Comparison of ENCODE assay signal across 8 cellular contexts in the genomic region with DNA sequence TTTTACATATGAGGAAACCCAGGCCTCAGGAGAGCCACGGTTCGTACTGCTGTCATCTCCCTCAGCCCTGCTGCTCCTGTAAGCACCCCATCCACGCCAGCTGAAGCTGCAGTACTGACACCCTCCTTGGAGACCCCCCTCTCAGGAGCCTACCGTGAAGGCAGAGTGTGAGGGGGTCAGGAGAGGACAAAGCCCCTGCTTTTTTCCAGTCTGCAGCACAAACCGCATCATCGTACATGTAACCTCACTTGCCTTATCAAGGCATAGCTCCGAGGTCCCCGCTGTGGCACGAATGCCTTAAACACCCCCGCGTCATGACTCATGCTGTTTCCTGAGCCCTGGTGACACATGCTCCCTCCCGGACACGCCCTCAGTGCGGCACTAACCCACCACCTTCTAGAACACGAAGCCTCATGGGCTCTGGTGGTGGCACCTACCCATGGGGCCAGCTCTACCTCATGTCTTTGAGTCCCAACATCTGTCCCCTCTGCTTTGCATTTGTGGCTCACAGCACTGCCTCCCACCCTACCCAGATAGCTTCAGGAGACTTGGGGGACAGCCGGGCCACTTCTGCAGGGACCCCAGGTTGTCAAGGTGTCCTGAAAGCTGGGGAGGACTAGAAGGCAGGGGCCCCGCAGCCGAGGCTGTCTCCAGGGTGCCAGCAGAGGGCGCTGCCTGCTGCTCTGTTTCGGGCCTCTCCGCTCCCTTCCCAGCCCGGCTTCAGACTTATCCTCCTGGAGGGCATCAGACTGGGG. TPM values are rescaled to one million over a fixed set of nuclear protein-coding genes. Genes with fewer than 3 reads are reported as not detected.
DNase-seq lines count a peak whose midpoint lies in the region; ATAC-seq and TF ChIP-seq lines count a peak whose summit lies in the region.

No MANE protein-coding gene starts in this region.

- peak; percentile 85 for DNase-seq in DND-41
- peak; percentile 95 to 97 for DNase-seq in HL-60 (ENCODE audit: low read depth in 1 of 2, low spot score in 1 of 2)
- DNase-seq in activated naive CD4-positive, alpha-beta T cell treated with Interleukin-2 at 50 U/mL for 16 hours, result peak; percentile 97
- peak; percentile 71 to 90 for DNase-seq in cardiac muscle cell (ENCODE audit: low read depth in 1 of 2, low spot score in 1 of 2)
- peak; percentile 82 for DNase-seq in retinal pigment epithelial cell (ENCODE audit: low read depth)
- DNase-seq in aorta, result peak; percentile 91 to 95

- no peak overlapping the region for H3K4me2 ChIP-seq in DND-41 (ENCODE audit: insufficient read depth, low read length)

- H3K9me3 ChIP-seq in DND-41 (ENCODE audit: insufficient read depth, low read length, severe bottlenecking), result no peaks in the 10 kb centered on the region
- H3K9me3 ChIP-seq in cardiac muscle cell (ENCODE audit: low read depth), result no peaks in the 10 kb centered on the region
- no peaks in the 10 kb centered on the region for H3K9me3 ChIP-seq in aorta (ENCODE audit: control insufficient read depth, low read length)

- H3K27me3 ChIP-seq in DND-41 (ENCODE audit: insufficient read depth, low read length, poor library complexity) (no peaks in the 10 kb centered on the region), HL-60 (ENCODE audit: insufficient read depth, poor library complexity, severe bottlenecking) (no peaks in the 10 kb centered on the region), cardiac muscle cell (no peaks in the 10 kb centered on the region), aorta (ENCODE audit: control insufficient read depth in 1 of 2, insufficient read depth in 2 of 2, low read length in 1 of 2) (no peaks in the 10 kb centered on the region)

- WGBS in aorta, 2 donors, result 27 to 30% methylated on average over 22 of the region's 22 CpGs

- H2AFZ ChIP-seq in DND-41 (ENCODE audit: low read depth, low read length), result no peak overlapping the region

- H3K4me3 ChIP-seq in DND-41 (ENCODE audit: low read depth in 1 of 2, low read length in 2 of 2) (no peak overlapping the region), HL-60 (replicated peaks; ENCODE audit: insufficient read depth, low read length) (no peak overlapping the region), cardiac muscle cell (no peak overlapping the region), retinal pigment epithelial cell (ENCODE audit: low read length) (no peak overlapping the region), aorta (ENCODE audit: low read length in 2 of 2) (no peak overlapping the region)

- H4K20me1 ChIP-seq in DND-41 (ENCODE audit: insufficient read depth, low read length), result peaks cover 17% of the 10 kb centered on the region; the same call in 1 of the 2 replicates

- H3K27ac ChIP-seq in DND-41 (ENCODE audit: low read length) (peak overlapping the region; percentile 93), HL-60 (replicated peaks) (peak overlapping the region; percentile 99), cardiac muscle cell (no peak overlapping the region), aorta (ENCODE audit: low read depth in 1 of 2, low read length in 2 of 2) (peak overlapping the region in 1 of 2 donors; percentile 58)

- intact Hi-C loops in aorta (cut with DNase I), result no loop called here

- TF ChIP-seq CTCF in DND-41 (IDR thresholded peaks at IDR 0.05; ENCODE audit: borderline replicate concordance, extremely low read depth, low read length, poor library complexity, severe bottlenecking) (peak; percentile 84), HL-60 (IDR thresholded peaks at IDR 0.05; ENCODE audit: insufficient read depth, low read length) (peak; percentile 44), cardiac muscle cell (IDR thresholded peaks at IDR 0.05; ENCODE audit: low read depth, low read length) (peak; percentile 89), retinal pigment epithelial cell (conservative IDR thresholded peaks at IDR 0.05; ENCODE audit: low read depth, low read length) (peak; percentile 86)

- H3K36me3 ChIP-seq in DND-41 (ENCODE audit: insufficient read depth, low read length), result peaks cover 42% of the 10 kb centered on the region
- no peaks in the 10 kb centered on the region for H3K36me3 ChIP-seq in cardiac muscle cell
- H3K36me3 ChIP-seq in aorta (ENCODE audit: control insufficient read depth in 1 of 2, insufficient read depth in 2 of 2, low read length in 1 of 2), result no peaks in the 10 kb centered on the region

- H3K9ac ChIP-seq in DND-41 (ENCODE audit: low read depth, low read length), result no peak overlapping the region

- ATAC-seq in DND-41 (ENCODE audit: insufficient read depth, low read depth) (peak; percentile 41), SK-N-SH treated with all-trans-retinoic acid at 6 μM for 48 hours (peak; percentile 69), aorta (ENCODE audit: low FRiP score) (peak; percentile 30), HG03520 (IDR thresholded peaks at IDR 0.05; ENCODE audit: unreplicated experiment) (no peak)

- H3K79me2 ChIP-seq in DND-41 (ENCODE audit: insufficient read depth, low read length), result peaks cover 21% of the 10 kb centered on the region

- H3K4me1 ChIP-seq in DND-41 (ENCODE audit: insufficient read depth, low read length) (peaks cover 78% of the 10 kb centered on the region), cardiac muscle cell (ENCODE audit: low read depth) (peaks cover 7% of the 10 kb centered on the region), aorta (ENCODE audit: control insufficient read depth in 1 of 2, insufficient read depth in 2 of 2, low read length in 2 of 2) (no peaks in the 10 kb centered on the region)

TF ChIP-seq in SK-N-SH treated with all-trans-retinoic acid at 6 μM for 48 hours, 23 proteins besides CTCF, POLR2A, EP300 and RAD21 (continues in another document):
- TF ChIP-seq PPARA (CRISPR knock-in tag; IDR thresholded peaks at IDR 0.05; ENCODE audit: borderline replicate concordance) (no peak), OSR1 (CRISPR knock-in tag; IDR thresholded peaks at IDR 0.05) (no peak), GLIS3 (CRISPR knock-in tag; IDR thresholded peaks at IDR 0.05) (no peak), RARB (CRISPR knock-in tag; IDR thresholded peaks at IDR 0.05) (no peak), ESRRG (CRISPR knock-in tag; IDR thresholded peaks at IDR 0.05) (no peak), CSDC2 (CRISPR knock-in tag; IDR thresholded peaks at IDR 0.05) (no peak), ZFP30 (CRISPR knock-in tag; IDR thresholded peaks at IDR 0.05) (no peak), BACH2 (CRISPR knock-in tag; IDR thresholded peaks at IDR 0.05; ENCODE audit: borderline replicate concordance) (no peak), ZNF8 (CRISPR knock-in tag; IDR thresholded peaks at IDR 0.05) (no peak)
- TF ChIP-seq, protein P1, sequence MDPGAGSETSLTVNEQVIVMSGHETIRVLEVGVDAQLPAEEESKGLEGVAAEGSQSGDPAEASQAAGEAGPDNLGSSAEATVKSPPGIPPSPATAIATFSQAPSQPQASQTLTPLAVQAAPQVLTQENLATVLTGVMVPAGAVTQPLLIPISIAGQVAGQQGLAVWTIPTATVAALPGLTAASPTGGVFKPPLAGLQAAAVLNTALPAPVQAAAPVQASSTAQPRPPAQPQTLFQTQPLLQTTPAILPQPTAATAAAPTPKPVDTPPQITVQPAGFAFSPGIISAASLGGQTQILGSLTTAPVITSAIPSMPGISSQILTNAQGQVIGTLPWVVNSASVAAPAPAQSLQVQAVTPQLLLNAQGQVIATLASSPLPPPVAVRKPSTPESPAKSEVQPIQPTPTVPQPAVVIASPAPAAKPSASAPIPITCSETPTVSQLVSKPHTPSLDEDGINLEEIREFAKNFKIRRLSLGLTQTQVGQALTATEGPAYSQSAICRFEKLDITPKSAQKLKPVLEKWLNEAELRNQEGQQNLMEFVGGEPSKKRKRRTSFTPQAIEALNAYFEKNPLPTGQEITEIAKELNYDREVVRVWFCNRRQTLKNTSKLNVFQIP (CRISPR knock-in tag; IDR thresholded peaks at IDR 0.05; ENCODE audit: borderline replicate concordance, low read depth), result no peak
- TF ChIP-seq, protein P2, sequence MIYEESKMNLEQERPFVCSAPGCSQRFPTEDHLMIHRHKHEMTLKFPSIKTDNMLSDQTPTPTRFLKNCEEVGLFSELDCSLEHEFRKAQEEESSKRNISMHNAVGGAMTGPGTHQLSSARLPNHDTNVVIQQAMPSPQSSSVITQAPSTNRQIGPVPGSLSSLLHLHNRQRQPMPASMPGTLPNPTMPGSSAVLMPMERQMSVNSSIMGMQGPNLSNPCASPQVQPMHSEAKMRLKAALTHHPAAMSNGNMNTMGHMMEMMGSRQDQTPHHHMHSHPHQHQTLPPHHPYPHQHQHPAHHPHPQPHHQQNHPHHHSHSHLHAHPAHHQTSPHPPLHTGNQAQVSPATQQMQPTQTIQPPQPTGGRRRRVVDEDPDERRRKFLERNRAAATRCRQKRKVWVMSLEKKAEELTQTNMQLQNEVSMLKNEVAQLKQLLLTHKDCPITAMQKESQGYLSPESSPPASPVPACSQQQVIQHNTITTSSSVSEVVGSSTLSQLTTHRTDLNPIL (CRISPR knock-in tag; IDR thresholded peaks at IDR 0.05; ENCODE audit: low read depth), result no peak
- TF ChIP-seq, protein P3, sequence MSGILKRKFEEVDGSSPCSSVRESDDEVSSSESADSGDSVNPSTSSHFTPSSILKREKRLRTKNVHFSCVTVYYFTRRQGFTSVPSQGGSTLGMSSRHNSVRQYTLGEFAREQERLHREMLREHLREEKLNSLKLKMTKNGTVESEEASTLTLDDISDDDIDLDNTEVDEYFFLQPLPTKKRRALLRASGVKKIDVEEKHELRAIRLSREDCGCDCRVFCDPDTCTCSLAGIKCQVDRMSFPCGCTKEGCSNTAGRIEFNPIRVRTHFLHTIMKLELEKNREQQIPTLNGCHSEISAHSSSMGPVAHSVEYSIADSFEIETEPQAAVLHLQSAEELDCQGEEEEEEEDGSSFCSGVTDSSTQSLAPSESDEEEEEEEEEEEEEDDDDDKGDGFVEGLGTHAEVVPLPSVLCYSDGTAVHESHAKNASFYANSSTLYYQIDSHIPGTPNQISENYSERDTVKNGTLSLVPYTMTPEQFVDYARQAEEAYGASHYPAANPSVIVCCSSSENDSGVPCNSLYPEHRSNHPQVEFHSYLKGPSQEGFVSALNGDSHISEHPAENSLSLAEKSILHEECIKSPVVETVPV (CRISPR knock-in tag; IDR thresholded peaks at IDR 0.05), result no peak

RNA-seq across cellular contexts. Expression of a gene that starts 4.9 kb away (rescaled TPM):
- total RNA-seq in cardiac muscle cell (23.0 and 32.9 TPM in 2 replicates), aorta (100 to 1,000 TPM; 160 to 252 TPM)
- polyA plus RNA-seq in cardiac muscle cell (93.4 and 119 TPM in 2 replicates), aorta (100 to 1,000 TPM; 219 to 232 TPM)

RNA-seq across cellular contexts. Expression of a gene that starts 21.7 kb away (rescaled TPM):
- 13.8 and 21.1 TPM in 2 replicates for total RNA-seq in cardiac muscle cell
- polyA plus RNA-seq in cardiac muscle cell, result 40.1 and 41.3 TPM in 2 replicates
- total RNA-seq in aorta, result 10 to 100 TPM; 14.6 to 33.9 TPM
- 10 to 100 TPM; 11.6 to 46.8 TPM for polyA plus RNA-seq in aorta

RNA-seq across cellular contexts. Expression of a gene that starts 33.0 kb away (rescaled TPM):
- total RNA-seq in cardiac muscle cell (not detected in 2 replicates), aorta (10 to 100 TPM; 12.0 to 14.7 TPM)
- polyA plus RNA-seq in cardiac muscle cell (2.0 and 3.3 TPM in 2 replicates), aorta (10 to 100 TPM in 1 of 2 donors, 1 to 10 TPM in 1; 8.3 to 31.4 TPM)

RNA-seq across cellular contexts. Expression of a gene that starts 50.8 kb away (rescaled TPM):
- total RNA-seq in cardiac muscle cell, result 32.7 and 33.2 TPM in 2 replicates
- 22.9 and 28.8 TPM in 2 replicates for polyA plus RNA-seq in cardiac muscle cell
- 1 to 10 TPM; 3.0 to 5.9 TPM for total RNA-seq in aorta
- polyA plus RNA-seq in aorta, result 1 to 10 TPM in 1 of 2 donors, under 1 TPM in 1; 0.74 to 1.9 TPM

Comparison
In these comparisons a context has a peak if more than half of its experiments do, and no peak if none do; other contexts are left out.
1. RNA of a gene that starts 33.0 kb away (total RNA-seq): 12.0 to 14.7 TPM in aorta; not detected in cardiac muscle cell; every median in the first group is over 10 times any median in the second.
2. Peak in every context shown above with its lines, with median percentiles within 50 percentile points of each other: DNase-seq and CTCF ChIP-seq.